1 cellular context compared by ENCODE assay signal in genomic region chr12:87813476-87814234, GRCh38.
TF ChIP-seq lines count a peak whose summit lies in the region.

No MANE protein-coding gene starts in this region.

TF ChIP-seq in SK-N-SH, 30 proteins besides CTCF, POLR2A, EP300 and RAD21 (continued from another document):
- TF ChIP-seq ZBTB33 (IDR thresholded peaks at IDR 0.05; ENCODE audit: borderline replicate concordance, low read depth) (no peak), FOXJ3 (CRISPR knock-in tag; IDR thresholded peaks at IDR 0.05) (no peak), GABPA (IDR thresholded peaks at IDR 0.05; ENCODE audit: low read depth) (no peak), NFIC (IDR thresholded peaks at IDR 0.05; ENCODE audit: borderline replicate concordance) (no peak), TAF1 (IDR thresholded peaks at IDR 0.05; ENCODE audit: borderline replicate concordance, low read depth, low read length) (no peak), SIN3A (IDR thresholded peaks at IDR 0.05; ENCODE audit: borderline replicate concordance, low read depth, low read length) (no peak), REST (IDR thresholded peaks at IDR 0.05; ENCODE audit: low read depth, low read length) (no peak), SMC3 (IDR thresholded peaks at IDR 0.05; ENCODE audit: low read depth, low read length) (no peak), IRF3 (IDR thresholded peaks at IDR 0.05; ENCODE audit: low read depth, low read length) (no peak), RFX5 (IDR thresholded peaks at IDR 0.05; ENCODE audit: low read length) (no peak), FOSL2 (IDR thresholded peaks at IDR 0.05; ENCODE audit: borderline replicate concordance, low read depth) (peak; percentile 23; the same call in 1 of the 2 replicates), POLR2AphosphoS5 (IDR thresholded peaks at IDR 0.05; ENCODE audit: low read depth, low read length) (no peak), CHD2 (IDR thresholded peaks at IDR 0.05; ENCODE audit: low read length, partially characterized antibody) (no peak), RXRA (IDR thresholded peaks at IDR 0.05; ENCODE audit: borderline replicate concordance, low read depth) (peak; percentile 14; the same call in 1 of the 2 replicates), USF2 (IDR thresholded peaks at IDR 0.05; ENCODE audit: borderline replicate concordance, low read depth, low read length) (no peak), RCOR1 (IDR thresholded peaks at IDR 0.05; ENCODE audit: low read length) (no peak), PBX3 (IDR thresholded peaks at IDR 0.05) (0 out of 2 replicates have a peak, but pooled peaks have one; percentile 3), MEF2A (IDR thresholded peaks at IDR 0.05; ENCODE audit: borderline replicate concordance, low read depth) (no peak), MAX (IDR thresholded peaks at IDR 0.05; ENCODE audit: low read depth) (no peak), MXI1 (IDR thresholded peaks at IDR 0.05; ENCODE audit: low read depth, low read length) (no peak), EZH2phosphoT487 (IDR thresholded peaks at IDR 0.05; ENCODE audit: borderline replicate concordance, low read depth) (no peak), GATA2 (CRISPR knock-in tag; IDR thresholded peaks at IDR 0.05) (no peak)
